Comparison of ENCODE assay signal across 8 cellular contexts in genomic region chr10:87505366-87506113, GRCh38. TPM values are rescaled to one million over a fixed set of nuclear protein-coding genes. Genes with fewer than 3 reads are reported as not detected.
DNase-seq lines count a peak whose midpoint lies in the region; ATAC-seq and TF ChIP-seq lines count a peak whose summit lies in the region.

No MANE protein-coding gene starts in this region.

- H3K4me1 ChIP-seq in iPS-20b (ENCODE audit: insufficient read depth, low read length): peaks cover 12% of the 10 kb centered on the region; the same call in 1 of the 2 replicates
- H3K4me1 ChIP-seq in skeletal muscle tissue (ENCODE audit: control insufficient read depth in 3 of 3, insufficient read depth in 3 of 3, low read length in 3 of 3): peaks cover 14 to 29% (median 15%) of the 10 kb centered on the region in 3 donors

- CTCF ChIA-PET in GM10248 (lab: Yijun Ruan, JAX): interaction anchor here (1.2 to 2.2 kb wide), 6 partner anchors 9 to 565 kb away, joined by 3 to 8 read pairs (median 6); no protein-coding TSS in a partner anchor

- TF ChIP-seq CTCF in GM10248 (IDR thresholded peaks at IDR 0.05; ENCODE audit: control extremely low read depth, extremely low read depth, low read depth, missing control alignments) (peak; percentile 63), brain (conservative IDR thresholded peaks at IDR 0.05) (peak; percentile 56 to 74)

- no peaks in the 10 kb centered on the region for H3K27me3 Mint-ChIP-seq in brain

- peaks cover 29% of the 10 kb centered on the region for H3K36me3 ChIP-seq in iPS-20b (ENCODE audit: insufficient read depth, low read depth, low read length)
- peaks cover 0 to 6% (median 0%) of the 10 kb centered on the region in 3 donors for H3K36me3 ChIP-seq in skeletal muscle tissue (ENCODE audit: control insufficient read depth in 3 of 3, insufficient read depth in 3 of 3, low read length in 3 of 3)

- no peaks in the 10 kb centered on the region for H3K27me3 ChIP-seq in iPS-20b (ENCODE audit: insufficient read depth, low read length)
- no peaks in the 10 kb centered on the region for H3K27me3 ChIP-seq in skeletal muscle tissue (ENCODE audit: control insufficient read depth in 3 of 3, insufficient read depth in 3 of 3, low read length in 3 of 3)

- POLR2A ChIA-PET in GM10248 (lab: Yijun Ruan, JAX): no interaction called here

- H3K9ac ChIP-seq in iPS-20b (ENCODE audit: low read depth, low read length): peak overlapping the region; percentile 88; the same call in 1 of the 2 replicates
- H3K9ac ChIP-seq in skeletal muscle tissue (ENCODE audit: low read depth in 1 of 3, low read length in 3 of 3): peak overlapping the region; percentile 79 to 88 (median 85)

- H3K9me3 ChIP-seq in iPS-20b (ENCODE audit: insufficient read depth, low read depth, low read length) (no peaks in the 10 kb centered on the region), skeletal muscle tissue (ENCODE audit: control insufficient read depth in 3 of 3, low read length in 3 of 3) (no peaks in the 10 kb centered on the region)

- peak overlapping the region; percentile 37 to 96 (median 88) for H3K27ac Mint-ChIP-seq in brain

- H3K36me3 Mint-ChIP-seq in brain: peaks cover 14% of the 10 kb centered on the region

- ATAC-seq in GM21737 (IDR thresholded peaks at IDR 0.05; ENCODE audit: unreplicated experiment): peak; percentile 61

- DNase-seq in GM10248 (ENCODE audit: extremely low spot score) (peak; percentile 76), T-helper 2 cell (peak in 4 of 5 experiments; percentile 9 to 58 (median 15)), mesenteric fat pad (ENCODE audit: low spot score) (no peak)
- no peak for DNase-seq in Jurkat, Clone E6-1 (ENCODE audit: low read depth, low spot score)

- H3K4me3 ChIP-seq in Jurkat, Clone E6-1 (ENCODE audit: low read length): peak overlapping the region; percentile 86
- H3K4me3 ChIP-seq in iPS-20b (ENCODE audit: low read length) (peak overlapping the region; percentile 98), skeletal muscle tissue (ENCODE audit: low read length in 3 of 3) (peak overlapping the region; percentile 81 to 95 (median 93))

- peak overlapping the region; percentile 88 to 96 (median 91) for H3K4me3 Mint-ChIP-seq in brain

- H3K27ac ChIP-seq in iPS-20b (ENCODE audit: low read length): no peak overlapping the region
- H3K27ac ChIP-seq in skeletal muscle tissue (ENCODE audit: low read depth, low read length): peak overlapping the region; percentile 61

- peaks cover 60% of the 10 kb centered on the region for H3K4me1 Mint-ChIP-seq in brain

- H3K9me3 Mint-ChIP-seq in brain: no peaks in the 10 kb centered on the region

RNA-seq across cellular contexts. Expression of gene MINPP1, which starts 0.8 kb away (rescaled TPM):
- polyA plus RNA-seq in Jurkat, Clone E6-1 (2012; ENCODE audit: insufficient read depth, insufficient read length): 15.8 TPM
- polyA plus RNA-seq in brain (ENCODE audit: insufficient read depth, low read depth, low replicate concordance): 9.7 TPM
- total RNA-seq in skeletal muscle tissue (14.1 TPM), mesenteric fat pad (12.1 TPM)

Comparison
In these comparisons a context has a peak if more than half of its experiments do, and no peak if none do; other contexts are left out.
1. DNase-seq: peak in GM10248 (single experiment) and T-helper 2 cell (4 of 5); none in Jurkat, Clone E6-1 (single experiment) and mesenteric fat pad (single experiment).
2. Peak in every context shown above with its lines, with median percentiles within 50 percentile points of each other: H3K4me3 ChIP-seq.